Comparison of ENCODE assay signal across 23 cellular contexts in genomic region chr6:148570456-148570855, GRCh38.
"Had no signal": no experiment of that assay in that cellular context is flagged by ENCODE, and none has a peak within 500 bp of the region (broad histone marks: within the 10 kb centered on the region; RNA-seq: fewer than 3 reads in every experiment).

No MANE protein-coding gene starts in this region.

- H3K27ac Mint-ChIP-seq: activated CD4-positive, alpha-beta memory T cell treated with anti-CD3 and anti-CD28 coated beads, Interleukin-2, amount 10 ng/mL, durations not matched to agents 7 days and 5 days; activated naive CD8-positive, alpha-beta T cell treated with anti-CD3 and anti-CD28 coated beads, Interleukin-2, amount 10 ng/mL, durations not matched to agents 7 days and 5 days; activated T-helper 17 cell treated with anti-CD3 and anti-CD28 coated beads, Interleukin-2, amount 50 U/mL, for 72 hours; brain; stimulated activated naive CD8-positive, alpha-beta T cell treated with anti-CD3 and anti-CD28 coated beads, Interleukin-15, Interleukin-2, amounts not matched to agents 100 ng/mL and 50 ng/mL, for 24 hours had no signal

- H3K4me3 Mint-ChIP-seq: activated CD4-positive, alpha-beta memory T cell treated with anti-CD3 and anti-CD28 coated beads, Interleukin-2, amount 10 ng/mL, durations not matched to agents 7 days and 5 days; activated naive CD8-positive, alpha-beta T cell treated with anti-CD3 and anti-CD28 coated beads, Interleukin-2, amount 10 ng/mL, durations not matched to agents 7 days and 5 days; activated T-helper 17 cell treated with anti-CD3 and anti-CD28 coated beads, Interleukin-2, amount 50 U/mL, for 72 hours; brain; stimulated activated naive CD8-positive, alpha-beta T cell treated with anti-CD3 and anti-CD28 coated beads, Interleukin-15, Interleukin-2, amounts not matched to agents 100 ng/mL and 50 ng/mL, for 24 hours had no signal

- ATAC-seq: activated T-helper 17 cell treated with anti-CD3 and anti-CD28 coated beads, Interleukin-2, amount 50 U/mL, for 72 hours; gastrocnemius medialis; left lobe of liver had no signal

- H3K27ac ChIP-seq: gastrocnemius medialis, prostate gland, right atrium auricular region, skin epidermis, transverse colon, vagina had no signal

- H3K4me1 ChIP-seq: prostate gland, transverse colon, vagina had no signal

- H3K4me3 ChIP-seq: gastrocnemius medialis, prostate gland, right atrium auricular region, skin epidermis, transverse colon, vagina had no signal

- DNase-seq: activated CD4-positive, alpha-beta memory T cell treated with anti-CD3 and anti-CD28 coated beads, Interleukin-2, amount 10 ng/mL, durations not matched to agents 7 days and 5 days; activated CD4-positive, alpha-beta T cell treated with anti-CD3 and anti-CD28 coated beads for 48 hours; activated CD4-positive, CD25-positive, alpha-beta regulatory T cell; activated naive CD4-positive, alpha-beta T cell treated with Interleukin-2 at 50 U/mL for 16 hours; activated naive CD8-positive, alpha-beta T cell treated with anti-CD3 and anti-CD28 coated beads, Interleukin-2, amount 10 ng/mL, durations not matched to agents 7 days and 5 days; activated T-cell treated with anti-CD3 and anti-CD28 coated beads, Interleukin-2, amount 50 U/mL, for 1 hour; amygdala; central memory CD4-positive, alpha-beta T cell; erythroblast; gastrocnemius medialis; head of caudate nucleus; stimulated activated CD4-positive, alpha-beta T cell treated with anti-CD3 and anti-CD28 coated beads, Interleukin-15, amount 100 ng/mL, for 24 hours; stimulated activated CD4-positive, alpha-beta T cell treated with anti-CD3 and anti-CD28 coated beads, Interleukin-2, amount 100 ng/mL, for 48 hours; T-helper 2 cell; transverse colon had no signal

- H3K9me3 Mint-ChIP-seq: activated CD4-positive, alpha-beta memory T cell treated with anti-CD3 and anti-CD28 coated beads, Interleukin-2, amount 10 ng/mL, durations not matched to agents 7 days and 5 days; activated naive CD8-positive, alpha-beta T cell treated with anti-CD3 and anti-CD28 coated beads, Interleukin-2, amount 10 ng/mL, durations not matched to agents 7 days and 5 days; activated T-helper 17 cell treated with anti-CD3 and anti-CD28 coated beads, Interleukin-2, amount 50 U/mL, for 72 hours; stimulated activated naive CD8-positive, alpha-beta T cell treated with anti-CD3 and anti-CD28 coated beads, Interleukin-15, Interleukin-2, amounts not matched to agents 100 ng/mL and 50 ng/mL, for 24 hours had no signal

- H3K27me3 ChIP-seq: gastrocnemius medialis, right atrium auricular region, transverse colon, vagina had no signal

- H3K9me3 ChIP-seq: gastrocnemius medialis, prostate gland, right atrium auricular region, transverse colon, vagina had no signal

- H3K4me1 Mint-ChIP-seq: brain had no signal

- H3K36me3 ChIP-seq: gastrocnemius medialis, prostate gland, right atrium auricular region, transverse colon, vagina had no signal

- H3K36me3 Mint-ChIP-seq: activated naive CD8-positive, alpha-beta T cell treated with anti-CD3 and anti-CD28 coated beads, Interleukin-2, amount 10 ng/mL, durations not matched to agents 7 days and 5 days; brain had no signal
